ENCODE assay signal across 1 cellular context in the genomic region with DNA sequence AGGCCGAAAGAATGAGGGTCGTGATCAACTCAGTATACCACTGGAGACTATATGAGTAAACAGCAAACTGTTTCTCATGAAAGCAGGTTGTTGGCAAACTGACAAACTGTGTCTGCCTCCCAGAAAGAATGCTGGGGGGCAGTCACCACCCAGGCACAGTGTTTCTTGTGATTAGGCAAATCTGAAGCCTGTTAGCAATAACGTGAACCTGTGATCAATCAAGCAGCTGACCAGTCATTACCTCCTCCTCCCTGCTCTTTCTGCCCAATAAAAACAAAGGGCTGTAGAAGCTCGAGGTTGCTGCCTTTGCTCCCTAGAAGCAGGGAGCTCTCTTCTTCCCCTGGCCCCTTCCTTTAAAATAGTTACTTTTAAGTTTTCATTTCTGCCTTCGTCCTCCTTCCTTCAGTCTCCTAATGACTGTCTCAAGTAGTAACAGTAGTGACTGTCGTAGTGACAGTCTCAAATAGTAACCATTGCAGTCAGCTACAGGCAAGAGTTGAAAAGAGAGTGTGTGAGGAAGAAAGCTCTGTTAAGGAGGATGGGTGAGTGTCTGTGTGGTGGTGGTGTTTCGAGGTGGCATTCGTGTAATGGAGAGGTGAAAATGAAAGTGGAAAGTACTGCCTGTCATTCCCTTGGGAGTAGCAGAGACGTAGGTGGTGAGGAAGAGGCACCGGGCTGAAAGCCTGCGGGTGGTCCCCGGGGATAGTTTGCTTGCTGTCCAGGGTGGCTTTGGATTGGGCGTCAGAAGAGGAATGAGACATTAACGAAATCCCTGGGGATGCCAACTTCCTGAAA.
TF ChIP-seq lines count a peak whose summit lies in the region.

No MANE protein-coding gene starts in this region.

TF ChIP-seq in GM23338, 12 proteins besides CTCF, POLR2A, EP300 and RAD21 (continued from another document):
- TF ChIP-seq, protein P1, sequence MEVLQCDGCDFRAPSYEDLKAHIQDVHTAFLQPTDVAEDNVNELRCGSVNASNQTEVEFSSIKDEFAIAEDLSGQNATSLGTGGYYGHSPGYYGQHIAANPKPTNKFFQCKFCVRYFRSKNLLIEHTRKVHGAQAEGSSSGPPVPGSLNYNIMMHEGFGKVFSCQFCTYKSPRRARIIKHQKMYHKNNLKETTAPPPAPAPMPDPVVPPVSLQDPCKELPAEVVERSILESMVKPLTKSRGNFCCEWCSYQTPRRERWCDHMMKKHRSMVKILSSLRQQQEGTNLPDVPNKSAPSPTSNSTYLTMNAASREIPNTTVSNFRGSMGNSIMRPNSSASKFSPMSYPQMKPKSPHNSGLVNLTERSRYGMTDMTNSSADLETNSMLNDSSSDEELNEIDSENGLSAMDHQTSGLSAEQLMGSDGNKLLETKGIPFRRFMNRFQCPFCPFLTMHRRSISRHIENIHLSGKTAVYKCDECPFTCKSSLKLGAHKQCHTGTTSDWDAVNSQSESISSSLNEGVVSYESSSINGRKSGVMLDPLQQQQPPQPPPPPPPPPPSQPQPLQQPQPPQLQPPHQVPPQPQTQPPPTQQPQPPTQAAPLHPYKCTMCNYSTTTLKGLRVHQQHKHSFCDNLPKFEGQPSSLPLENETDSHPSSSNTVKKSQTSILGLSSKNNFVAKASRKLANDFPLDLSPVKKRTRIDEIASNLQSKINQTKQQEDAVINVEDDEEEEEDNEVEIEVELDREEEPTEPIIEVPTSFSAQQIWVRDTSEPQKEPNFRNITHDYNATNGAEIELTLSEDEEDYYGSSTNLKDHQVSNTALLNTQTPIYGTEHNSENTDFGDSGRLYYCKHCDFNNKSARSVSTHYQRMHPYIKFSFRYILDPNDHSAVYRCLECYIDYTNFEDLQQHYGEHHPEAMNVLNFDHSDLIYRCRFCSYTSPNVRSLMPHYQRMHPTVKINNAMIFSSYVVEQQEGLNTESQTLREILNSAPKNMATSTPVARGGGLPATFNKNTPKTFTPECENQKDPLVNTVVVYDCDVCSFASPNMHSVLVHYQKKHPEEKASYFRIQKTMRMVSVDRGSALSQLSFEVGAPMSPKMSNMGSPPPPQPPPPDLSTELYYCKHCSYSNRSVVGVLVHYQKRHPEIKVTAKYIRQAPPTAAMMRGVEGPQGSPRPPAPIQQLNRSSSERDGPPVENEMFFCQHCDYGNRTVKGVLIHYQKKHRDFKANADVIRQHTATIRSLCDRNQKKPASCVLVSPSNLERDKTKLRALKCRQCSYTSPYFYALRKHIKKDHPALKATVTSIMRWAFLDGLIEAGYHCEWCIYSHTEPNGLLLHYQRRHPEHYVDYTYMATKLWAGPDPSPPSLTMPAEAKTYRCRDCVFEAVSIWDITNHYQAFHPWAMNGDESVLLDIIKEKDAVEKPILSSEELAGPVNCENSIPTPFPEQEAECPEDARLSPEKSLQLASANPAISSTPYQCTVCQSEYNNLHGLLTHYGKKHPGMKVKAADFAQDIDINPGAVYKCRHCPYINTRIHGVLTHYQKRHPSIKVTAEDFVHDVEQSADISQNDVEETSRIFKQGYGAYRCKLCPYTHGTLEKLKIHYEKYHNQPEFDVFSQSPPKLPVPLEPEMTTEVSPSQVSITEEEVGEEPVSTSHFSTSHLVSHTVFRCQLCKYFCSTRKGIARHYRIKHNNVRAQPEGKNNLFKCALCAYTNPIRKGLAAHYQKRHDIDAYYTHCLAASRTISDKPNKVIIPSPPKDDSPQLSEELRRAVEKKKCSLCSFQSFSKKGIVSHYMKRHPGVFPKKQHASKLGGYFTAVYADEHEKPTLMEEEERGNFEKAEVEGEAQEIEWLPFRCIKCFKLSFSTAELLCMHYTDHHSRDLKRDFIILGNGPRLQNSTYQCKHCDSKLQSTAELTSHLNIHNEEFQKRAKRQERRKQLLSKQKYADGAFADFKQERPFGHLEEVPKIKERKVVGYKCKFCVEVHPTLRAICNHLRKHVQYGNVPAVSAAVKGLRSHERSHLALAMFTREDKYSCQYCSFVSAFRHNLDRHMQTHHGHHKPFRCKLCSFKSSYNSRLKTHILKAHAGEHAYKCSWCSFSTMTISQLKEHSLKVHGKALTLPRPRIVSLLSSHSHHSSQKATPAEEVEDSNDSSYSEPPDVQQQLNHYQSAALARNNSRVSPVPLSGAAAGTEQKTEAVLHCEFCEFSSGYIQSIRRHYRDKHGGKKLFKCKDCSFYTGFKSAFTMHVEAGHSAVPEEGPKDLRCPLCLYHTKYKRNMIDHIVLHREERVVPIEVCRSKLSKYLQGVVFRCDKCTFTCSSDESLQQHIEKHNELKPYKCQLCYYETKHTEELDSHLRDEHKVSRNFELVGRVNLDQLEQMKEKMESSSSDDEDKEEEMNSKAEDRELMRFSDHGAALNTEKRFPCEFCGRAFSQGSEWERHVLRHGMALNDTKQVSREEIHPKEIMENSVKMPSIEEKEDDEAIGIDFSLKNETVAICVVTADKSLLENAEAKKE (CRISPR knock-in tag; IDR thresholded peaks at IDR 0.05), result no peak
- TF ChIP-seq EZH2 (IDR thresholded peaks at IDR 0.05; ENCODE audit: low read depth, unreplicated experiment) (no peak), JUNB (IDR thresholded peaks at IDR 0.05; ENCODE audit: unreplicated experiment) (no peak), STAT1 (IDR thresholded peaks at IDR 0.05; ENCODE audit: unreplicated experiment) (no peak), POLR2AphosphoS5 (IDR thresholded peaks at IDR 0.05; ENCODE audit: low read depth) (no peak), ZNF331 (CRISPR knock-in tag; IDR thresholded peaks at IDR 0.05; ENCODE audit: low read depth) (no peak), NANOG (IDR thresholded peaks at IDR 0.05; ENCODE audit: borderline replicate concordance) (no peak), CREB1 (CRISPR knock-in tag; IDR thresholded peaks at IDR 0.05; ENCODE audit: low read depth) (no peak), ZNF114 (CRISPR knock-in tag; IDR thresholded peaks at IDR 0.05) (no peak), EZH2phosphoT487 (IDR thresholded peaks at IDR 0.05; ENCODE audit: unreplicated experiment) (no peak)
- TF ChIP-seq, protein P2, sequence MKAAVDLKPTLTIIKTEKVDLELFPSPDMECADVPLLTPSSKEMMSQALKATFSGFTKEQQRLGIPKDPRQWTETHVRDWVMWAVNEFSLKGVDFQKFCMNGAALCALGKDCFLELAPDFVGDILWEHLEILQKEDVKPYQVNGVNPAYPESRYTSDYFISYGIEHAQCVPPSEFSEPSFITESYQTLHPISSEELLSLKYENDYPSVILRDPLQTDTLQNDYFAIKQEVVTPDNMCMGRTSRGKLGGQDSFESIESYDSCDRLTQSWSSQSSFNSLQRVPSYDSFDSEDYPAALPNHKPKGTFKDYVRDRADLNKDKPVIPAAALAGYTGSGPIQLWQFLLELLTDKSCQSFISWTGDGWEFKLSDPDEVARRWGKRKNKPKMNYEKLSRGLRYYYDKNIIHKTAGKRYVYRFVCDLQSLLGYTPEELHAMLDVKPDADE (IDR thresholded peaks at IDR 0.05), result no peak
